In genomic region chr10:60114765-60115586, GRCh38 we compare ENCODE assay signal across 8 cellular contexts.
A peak's percentile ranks its signal among the peaks of the same experiment; 100 is the strongest.
DNase-seq lines count a peak whose midpoint lies in the region; ATAC-seq, FAIRE-seq and TF ChIP-seq lines count a peak whose summit lies in the region.

No MANE protein-coding gene starts in this region.

- no peak overlapping the region for H3K4ac ChIP-seq in trophoblast cell (ENCODE audit: low read depth, low read length)

- peak; percentile 57 for TF ChIP-seq CTCF in D721Med (IDR thresholded peaks at IDR 0.05; ENCODE audit: insufficient read depth, missing control alignments)
- peak; percentile 75 for TF ChIP-seq CTCF in SK-N-SH (IDR thresholded peaks at IDR 0.05)
- TF ChIP-seq CTCF in vagina (IDR thresholded peaks at IDR 0.05) = peak in 1 of 3 experiments; percentile 31

- no peak for TF ChIP-seq POLR2A in vagina (IDR thresholded peaks at IDR 0.05)

- H3K4me2 ChIP-seq in SK-N-SH = no peak overlapping the region
- H3K4me2 ChIP-seq in trophoblast cell (ENCODE audit: low read length) = no peak overlapping the region

- H4K20me1 ChIP-seq in SK-N-SH (ENCODE audit: insufficient read depth) = no peaks in the 10 kb centered on the region

- H2AK5ac ChIP-seq in trophoblast cell (ENCODE audit: low read length) = no peak overlapping the region

- H3F3A ChIP-seq in SK-N-SH (replicated peaks; ENCODE audit: insufficient read depth) = peaks cover 5% of the 10 kb centered on the region

- H2BK5ac ChIP-seq in trophoblast cell (ENCODE audit: low read depth, low read length, poor library complexity) = no peak overlapping the region

- intact Hi-C loops in vagina (cut with DNase I) = loop anchor here (10.0 kb wide), 1 partner anchor 90 kb away; no protein-coding TSS in a partner anchor

- peak overlapping the region; percentile 28 to 51; a peak in 2 of 4 replicates for H3K27ac ChIP-seq in SK-N-SH (ENCODE audit: low read depth in 2 of 2, low read length in 1 of 2)
- H3K27ac ChIP-seq in trophoblast cell (ENCODE audit: low read depth, low read length) = no peak overlapping the region
- H3K27ac ChIP-seq in vagina = no peak overlapping the region

- H3K9ac ChIP-seq in SK-N-SH (no peak overlapping the region), trophoblast cell (ENCODE audit: low read length) (no peak overlapping the region)

- no peaks in the 10 kb centered on the region for H3K79me1 ChIP-seq in trophoblast cell (ENCODE audit: low read length)

- no peak overlapping the region; a peak in 1 of 4 replicates for H3K4me3 ChIP-seq in SK-N-SH (ENCODE audit: low read depth in 2 of 2, low read length in 1 of 2)
- H3K4me3 ChIP-seq in trophoblast cell (ENCODE audit: low read depth, low read length) = no peak overlapping the region
- H3K4me3 ChIP-seq in vagina = no peak overlapping the region

- H3K4me1 ChIP-seq in SK-N-SH (ENCODE audit: control insufficient read depth in 1 of 2, insufficient read depth in 2 of 2, low read depth in 1 of 2, low read length in 1 of 2) = peaks cover 0 to 6% of the 10 kb centered on the region in 2 experiments; a peak in 1 of 4 replicates
- H3K4me1 ChIP-seq in trophoblast cell (ENCODE audit: control insufficient read depth in 1 of 2, insufficient read depth in 2 of 2, low read length in 2 of 2) = peaks cover 0 to 2% of the 10 kb centered on the region in 2 experiments
- no peaks in the 10 kb centered on the region for H3K4me1 ChIP-seq in vagina

- H2BK12ac ChIP-seq in trophoblast cell (ENCODE audit: low read length) = no peak overlapping the region

- DNase-seq in D721Med (ENCODE audit: insufficient read length, low spot score) = no peak
- peak; percentile 66 for DNase-seq in HT1080 (ENCODE audit: low read depth)
- DNase-seq in SK-N-SH = peak; percentile 14
- peak; percentile 44 for DNase-seq in fibroblast of the conjunctiva (ENCODE audit: low read depth)
- peak; percentile 45 to 81 for DNase-seq in trophoblast cell
- no peak for DNase-seq in activated CD8-positive, alpha-beta memory T cell treated with anti-CD3 and anti-CD28 coated beads, Interleukin-2, amount 50 U/mL, for 48 hours
- DNase-seq in vagina (ENCODE audit: extremely low spot score in 2 of 2) = no peak

- WGBS in SK-N-SH (ENCODE audit: low lambda C conversion rate) = 54% methylated on average over 6 of the region's 6 CpGs
- WGBS in trophoblast cell (ENCODE audit: extremely low coverage, insufficient coverage, insufficient read length) = no CpG with 5 or more reads among the region's 6 CpGs

- H3K79me2 ChIP-seq in SK-N-SH (ENCODE audit: insufficient read depth) (no peaks in the 10 kb centered on the region), trophoblast cell (ENCODE audit: control insufficient read depth, insufficient read depth, low read length, poor library complexity) (no peaks in the 10 kb centered on the region)

- no peak overlapping the region for H3K23ac ChIP-seq in trophoblast cell (ENCODE audit: low read length)

- no peaks in the 10 kb centered on the region for H3K27me3 ChIP-seq in SK-N-SH (ENCODE audit: insufficient read depth)
- no peaks in the 10 kb centered on the region for H3K27me3 ChIP-seq in trophoblast cell (ENCODE audit: insufficient read depth, low read length)
- no peaks in the 10 kb centered on the region for H3K27me3 ChIP-seq in vagina

- CTCF ChIA-PET in SK-N-SH (lab: Yijun Ruan, JAX) = interaction anchor here (0.7 to 2.4 kb wide), 19 partner anchors 9 to 577 kb away, joined by 3 to 19 read pairs (median 4); no protein-coding TSS in a partner anchor

- H4K91ac ChIP-seq in trophoblast cell (ENCODE audit: low read depth, low read length) = no peak overlapping the region

- no peak for TF ChIP-seq EP300 in SK-N-SH (IDR thresholded peaks at IDR 0.05; ENCODE audit: borderline replicate concordance in 1 of 2, low read depth in 1 of 2, low read length in 1 of 2)

- no peak overlapping the region for H3K14ac ChIP-seq in trophoblast cell (ENCODE audit: low read length)

- peak; percentile 83 for ATAC-seq in GM19438 (IDR thresholded peaks at IDR 0.05; ENCODE audit: low read depth, unreplicated experiment)

- no peak for FAIRE-seq in D721Med (lab: Jason Lieb, UNC)

- peak; percentile 71 for TF ChIP-seq RAD21 in SK-N-SH (IDR thresholded peaks at IDR 0.05; ENCODE audit: low read length)

- no peak overlapping the region for H4K12ac ChIP-seq in trophoblast cell (ENCODE audit: low read depth, low read length)

- H3K9me3 ChIP-seq in SK-N-SH (no peaks in the 10 kb centered on the region), trophoblast cell (ENCODE audit: insufficient read depth, low read depth, low read length) (no peaks in the 10 kb centered on the region), vagina (no peaks in the 10 kb centered on the region)

- peak overlapping the region; percentile 5 for H4K8ac ChIP-seq in trophoblast cell (ENCODE audit: low read depth, low read length)

- peaks cover 0 to 9% of the 10 kb centered on the region in 2 experiments for H3K36me3 ChIP-seq in SK-N-SH (replicated peaks in 1 of 2; ENCODE audit: control insufficient read depth in 1 of 2, insufficient read depth in 2 of 2, low read length in 1 of 2)
- peaks cover 0 to 2% of the 10 kb centered on the region in 2 experiments for H3K36me3 ChIP-seq in trophoblast cell (ENCODE audit: control insufficient read depth in 1 of 2, insufficient read depth in 2 of 2, low read length in 2 of 2)
- H3K36me3 ChIP-seq in vagina = peaks cover 0 to 7% of the 10 kb centered on the region in 2 donors

- H3K9me2 ChIP-seq in SK-N-SH = no peaks in the 10 kb centered on the region

- POLR2A ChIA-PET in SK-N-SH (lab: Yijun Ruan, JAX) = no interaction called here

- no peak overlapping the region for H2BK120ac ChIP-seq in trophoblast cell (ENCODE audit: insufficient read depth, low read length, poor library complexity)

- H2AFZ ChIP-seq in SK-N-SH (ENCODE audit: low read depth) = peak overlapping the region; percentile 67; the same call in 1 of the 2 replicates
- H2AFZ ChIP-seq in trophoblast cell (ENCODE audit: insufficient read depth, low read length, poor library complexity) = no peak overlapping the region

- no peak overlapping the region for H3K18ac ChIP-seq in trophoblast cell (ENCODE audit: low read length)

TF ChIP-seq in SK-N-SH, 30 proteins besides CTCF, POLR2A, EP300 and RAD21:
- TF ChIP-seq MXI1 (IDR thresholded peaks at IDR 0.05; ENCODE audit: low read depth, low read length) (no peak), NRF1 (IDR thresholded peaks at IDR 0.05; ENCODE audit: low read depth, low read length) (no peak), USF1 (IDR thresholded peaks at IDR 0.05; ENCODE audit: borderline replicate concordance, low read depth) (no peak), EZH2phosphoT487 (IDR thresholded peaks at IDR 0.05; ENCODE audit: borderline replicate concordance, low read depth) (no peak), MAX (IDR thresholded peaks at IDR 0.05; ENCODE audit: low read depth) (no peak), GABPA (IDR thresholded peaks at IDR 0.05; ENCODE audit: low read depth) (no peak), SMC3 (IDR thresholded peaks at IDR 0.05; ENCODE audit: low read depth, low read length) (peak; percentile 58)

Comparison
In these comparisons a context has a peak if more than half of its experiments do, and no peak if none do; other contexts are left out.
1. DNase-seq: peak in HT1080 (single experiment), SK-N-SH (single experiment), fibroblast of the conjunctiva (single experiment) and trophoblast cell (2 of 2); none in D721Med (single experiment), activated CD8-positive, alpha-beta memory T cell treated with anti-CD3 and anti-CD28 coated beads, Interleukin-2, amount 50 U/mL, for 48 hours (single experiment) and vagina (0 of 2).
2. H3K27ac ChIP-seq: peak in SK-N-SH (2 of 2); none in trophoblast cell (single experiment) and vagina (single experiment).